Comparison of ENCODE assay signal across 9 cellular contexts in genomic region chr3:123883656-123884257, GRCh38. TPM values are rescaled to one million over a fixed set of nuclear protein-coding genes. Genes with fewer than 3 reads are reported as not detected.
A peak's percentile ranks its signal among the peaks of the same experiment; 100 is the strongest.
DNase-seq lines count a peak whose midpoint lies in the region; ATAC-seq and TF ChIP-seq lines count a peak whose summit lies in the region.
"Had no signal": no experiment of that assay in that cellular context is flagged by ENCODE, and none has a peak within 500 bp of the region (broad histone marks: within the 10 kb centered on the region; RNA-seq: fewer than 3 reads in every experiment).

No MANE protein-coding gene starts in this region.

- no peaks in the 10 kb centered on the region for H3K9me2 ChIP-seq in OCI-LY1 (ENCODE audit: low read depth, low read length)

- intact Hi-C loops in posterior vena cava (cut with DNase I): no loop called here

- no peak overlapping the region for H3K9ac ChIP-seq in OCI-LY1 (ENCODE audit: low read length)

- no peaks in the 10 kb centered on the region for H3K27me3 ChIP-seq in OCI-LY1 (ENCODE audit: insufficient read depth, low read length)

- no peak for TF ChIP-seq CTCF in OCI-LY1 (IDR thresholded peaks at IDR 0.05; ENCODE audit: low read length)
- TF ChIP-seq CTCF in fibroblast of the aortic adventitia (IDR thresholded peaks at IDR 0.05; ENCODE audit: insufficient read depth, low read length): no peak

- H3K4me2 ChIP-seq in OCI-LY1 (ENCODE audit: low read length): peak overlapping the region; percentile 19; the same call in 1 of the 2 replicates

- no peak overlapping the region for H2AFZ ChIP-seq in OCI-LY1 (ENCODE audit: low read length)

- no peak overlapping the region for H3K27ac ChIP-seq in OCI-LY1 (ENCODE audit: low read depth, low read length, poor library complexity, severe bottlenecking)
- H3K27ac ChIP-seq: HL-60 had no signal

- no peaks in the 10 kb centered on the region for H3K79me2 ChIP-seq in OCI-LY1 (ENCODE audit: insufficient read depth, low read length)

- no peaks in the 10 kb centered on the region for H3F3A ChIP-seq in OCI-LY1 (ENCODE audit: insufficient read depth, low read length)

- H3K4me1 ChIP-seq in OCI-LY1 (ENCODE audit: insufficient read depth, low read length, severe bottlenecking): peaks cover 25% of the 10 kb centered on the region

- H3K4me3 ChIP-seq in OCI-LY1 (ENCODE audit: low read depth, low read length, poor library complexity, severe bottlenecking) (peak overlapping the region; percentile 34), fibroblast of the aortic adventitia (ENCODE audit: low read depth, low read length) (peak overlapping the region; percentile 68)

- no peaks in the 10 kb centered on the region for H3K9me3 ChIP-seq in OCI-LY1 (ENCODE audit: low read length)

- no peaks in the 10 kb centered on the region for H4K20me1 ChIP-seq in OCI-LY1 (ENCODE audit: insufficient read depth, low read length)

- no peak for ATAC-seq in activated CD4-positive, CD25-positive, alpha-beta regulatory T cell treated with anti-CD3 and anti-CD28 coated beads, Interleukin-2, amount 50 U/mL, for 24 hours
- ATAC-seq in HG03280 (IDR thresholded peaks at IDR 0.05; ENCODE audit: unreplicated experiment): no peak

- peak; percentile 43 for DNase-seq in Daoy (ENCODE audit: low read depth)
- DNase-seq in fibroblast of the aortic adventitia (ENCODE audit: low read depth): peak; percentile 11
- peak; percentile 81 for DNase-seq in posterior vena cava (ENCODE audit: low spot score)
- DNase-seq in A172 (ENCODE audit: low spot score): no peak
- no peak for DNase-seq in activated CD4-positive, CD25-positive, alpha-beta regulatory T cell (lab: John Stamatoyannopoulos, UW)

- H3K36me3 ChIP-seq in OCI-LY1 (ENCODE audit: insufficient read depth, low read length): no peaks in the 10 kb centered on the region

RNA-seq across cellular contexts. Expression of gene MYLK, which starts 0.4 kb away (rescaled TPM):
- 48.9 and 52.7 TPM in 2 replicates for total RNA-seq in Daoy (2014; rRNA removed; shearing (Covaris generic))
- total RNA-seq in fibroblast of the aortic adventitia (ENCODE audit: low replicate concordance) (73.8 and 74.7 TPM in 2 replicates), posterior vena cava (1,000 to 10,000 TPM; 1,187 to 1,887 TPM)
- 104 and 109 TPM in 2 replicates for total RNA-seq in A172 (2014; rRNA removed; shearing (Covaris generic))

Comparison
In these comparisons a context has a peak if more than half of its experiments do, and no peak if none do; other contexts are left out.
1. DNase-seq: peak in Daoy (single experiment), fibroblast of the aortic adventitia (single experiment) and posterior vena cava (single experiment); none in A172 (single experiment) and activated CD4-positive, CD25-positive, alpha-beta regulatory T cell (0 of 4).
2. RNA of gene MYLK, which starts 0.4 kb away (total RNA-seq): 1,187 to 1,887 TPM in posterior vena cava; 104 to 109 TPM in A172, 73.8 to 74.7 TPM in fibroblast of the aortic adventitia and 48.9 to 52.7 TPM in Daoy; every median in the first group is over 10 times any median in the second.